ENCODE assay signal across 8 cellular contexts in genomic region chr12:55758575-55758974, GRCh38. TPM values are rescaled to one million over a fixed set of nuclear protein-coding genes. Genes with fewer than 3 reads are reported as not detected.
DNase-seq lines count a peak whose midpoint lies in the region; ATAC-seq, FAIRE-seq and TF ChIP-seq lines count a peak whose summit lies in the region.
"Not testable (repeated sequence)": the region's sequence is repeated elsewhere in the genome, so short reads cannot be mapped to it uniquely, and the experiment has no call there.
"Had no signal": no experiment of that assay in that cellular context is flagged by ENCODE, and none has a peak within 500 bp of the region (broad histone marks: within the 10 kb centered on the region; RNA-seq: fewer than 3 reads in every experiment).

No MANE protein-coding gene starts in this region.

- peaks cover 0 to 15% (median 7%) of the 10 kb centered on the region in 4 donors for H3K4me1 Mint-ChIP-seq in CD4-positive, CD25-positive, alpha-beta regulatory T cell
- H3K4me1 Mint-ChIP-seq in activated T-cell treated with anti-CD3 and anti-CD28 coated beads, Interleukin-2, amount 50 U/mL, for 24 hours (ENCODE audit: low read depth), result peaks cover 32% of the 10 kb centered on the region
- H3K4me1 Mint-ChIP-seq in activated T-helper 17 cell treated with anti-CD3 and anti-CD28 coated beads, Interleukin-2, amount 50 U/mL, for 72 hours, result peaks cover 20% of the 10 kb centered on the region
- H3K4me1 Mint-ChIP-seq in astrocyte (ENCODE audit: low read depth, unreplicated experiment), result peaks cover 16% of the 10 kb centered on the region
- peaks cover 16% of the 10 kb centered on the region for H3K4me1 Mint-ChIP-seq in stimulated activated effector memory CD8-positive, alpha-beta T cell treated with anti-CD3 and anti-CD28 coated beads, Interleukin-12 subunit alpha, Interleukin-12 subunit beta, amount 100 ng/mL, for 72 hours

- not testable (repeated sequence) for ATAC-seq in CD4-positive, CD25-positive, alpha-beta regulatory T cell (ENCODE audit: low read depth in 2 of 2); activated T-helper 17 cell treated with anti-CD3 and anti-CD28 coated beads, Interleukin-2, amount 50 U/mL, for 72 hours (replicated peaks); stimulated activated effector memory CD8-positive, alpha-beta T cell treated with anti-CD3 and anti-CD28 coated beads, Interleukin-12 subunit alpha, Interleukin-12 subunit beta, amount 100 ng/mL, for 72 hours

- H3K27ac Mint-ChIP-seq in CD4-positive, CD25-positive, alpha-beta regulatory T cell, result peak overlapping the region in 2 of 3 donors; percentile 0 to 4
- peak overlapping the region; percentile 70 for H3K27ac Mint-ChIP-seq in activated T-cell treated with anti-CD3 and anti-CD28 coated beads, Interleukin-2, amount 50 U/mL, for 24 hours
- peak overlapping the region; percentile 26 for H3K27ac Mint-ChIP-seq in activated T-helper 17 cell treated with anti-CD3 and anti-CD28 coated beads, Interleukin-2, amount 50 U/mL, for 72 hours
- H3K27ac Mint-ChIP-seq in astrocyte (ENCODE audit: unreplicated experiment), result peak overlapping the region; percentile 34
- H3K27ac Mint-ChIP-seq in stimulated activated effector memory CD8-positive, alpha-beta T cell treated with anti-CD3 and anti-CD28 coated beads, Interleukin-12 subunit alpha, Interleukin-12 subunit beta, amount 100 ng/mL, for 72 hours, result peak overlapping the region; percentile 82

- not testable (repeated sequence) for H3K4me1 ChIP-seq in CD4-positive, CD25-positive, alpha-beta regulatory T cell (ENCODE audit: control insufficient read depth, insufficient read depth, low read length, poor library complexity, severe bottlenecking); astrocyte (ENCODE audit: insufficient read depth, low read length)
- peaks cover 14% of the 10 kb centered on the region for H3K4me1 ChIP-seq in cardiac muscle cell (ENCODE audit: low read depth)

- H3K27me3 Mint-ChIP-seq in CD4-positive, CD25-positive, alpha-beta regulatory T cell; activated T-cell treated with anti-CD3 and anti-CD28 coated beads, Interleukin-2, amount 50 U/mL, for 24 hours; activated T-helper 17 cell treated with anti-CD3 and anti-CD28 coated beads, Interleukin-2, amount 50 U/mL, for 72 hours; astrocyte (ENCODE audit: low read depth, unreplicated experiment): not testable (repeated sequence)

- H3K9ac ChIP-seq in astrocyte (ENCODE audit: low read length), result not testable (repeated sequence)

- not testable (repeated sequence) for FAIRE-seq in astrocyte (lab: Jason Lieb, UNC)

- H2AFZ ChIP-seq in astrocyte (ENCODE audit: low read depth, low read length), result not testable (repeated sequence)

- not testable (repeated sequence) for TF ChIP-seq CTCF in VCaP (conservative IDR thresholded peaks at IDR 0.05); astrocyte (IDR thresholded peaks at IDR 0.05; ENCODE audit: insufficient read depth, low read depth, low read length); cardiac muscle cell (IDR thresholded peaks at IDR 0.05; ENCODE audit: low read depth, low read length)

- not testable (repeated sequence) for DNase-seq in CD4-positive, CD25-positive, alpha-beta regulatory T cell; activated T-cell treated with anti-CD3 and anti-CD28 coated beads, Interleukin-2, amount 50 U/mL, for 24 hours; astrocyte (ENCODE audit: low read depth); cardiac muscle cell (ENCODE audit: low read depth in 1 of 2, low spot score in 1 of 2); stimulated activated effector memory CD8-positive, alpha-beta T cell treated with anti-CD3 and anti-CD28 coated beads, Interleukin-12 subunit alpha, Interleukin-12 subunit beta, amount 100 ng/mL, for 72 hours (ENCODE audit: low spot score in 2 of 2)

- not testable (repeated sequence) for H3K27ac ChIP-seq in CD4-positive, CD25-positive, alpha-beta regulatory T cell (ENCODE audit: insufficient read depth, low read length, poor library complexity, severe bottlenecking); astrocyte (ENCODE audit: low read depth, low read length)
- H3K27ac ChIP-seq in VCaP, result peak overlapping the region; percentile 78
- peak overlapping the region; percentile 67 for H3K27ac ChIP-seq in cardiac muscle cell

- peaks cover 22% of the 10 kb centered on the region for H4K20me1 ChIP-seq in astrocyte (ENCODE audit: insufficient read depth, low read length)

- H3K36me3 ChIP-seq in CD4-positive, CD25-positive, alpha-beta regulatory T cell (ENCODE audit: control insufficient read depth, insufficient read depth, low read length), result peaks cover 66% of the 10 kb centered on the region
- peaks cover 47% of the 10 kb centered on the region for H3K36me3 ChIP-seq in astrocyte (ENCODE audit: insufficient read depth, low read length)
- peaks cover 42% of the 10 kb centered on the region for H3K36me3 ChIP-seq in cardiac muscle cell

- not testable (repeated sequence) for H3K79me2 ChIP-seq in astrocyte (ENCODE audit: insufficient read depth, low read length)

- not testable (repeated sequence) for H3K4me3 ChIP-seq in CD4-positive, CD25-positive, alpha-beta regulatory T cell (ENCODE audit: low read depth, low read length); astrocyte (ENCODE audit: insufficient read depth, low read depth, low read length); cardiac muscle cell

- H3K9me3 ChIP-seq in CD4-positive, CD25-positive, alpha-beta regulatory T cell (ENCODE audit: control insufficient read depth in 2 of 2, low read length in 2 of 2); astrocyte (ENCODE audit: insufficient read depth, low read depth, low read length); cardiac muscle cell (ENCODE audit: low read depth): not testable (repeated sequence)

- not testable (repeated sequence) for H3K4me3 Mint-ChIP-seq in CD4-positive, CD25-positive, alpha-beta regulatory T cell; activated T-cell treated with anti-CD3 and anti-CD28 coated beads, Interleukin-2, amount 50 U/mL, for 24 hours; activated T-helper 17 cell treated with anti-CD3 and anti-CD28 coated beads, Interleukin-2, amount 50 U/mL, for 72 hours; astrocyte (ENCODE audit: unreplicated experiment); stimulated activated effector memory CD8-positive, alpha-beta T cell treated with anti-CD3 and anti-CD28 coated beads, Interleukin-12 subunit alpha, Interleukin-12 subunit beta, amount 100 ng/mL, for 72 hours

- H3K9me3 Mint-ChIP-seq in CD4-positive, CD25-positive, alpha-beta regulatory T cell; activated T-cell treated with anti-CD3 and anti-CD28 coated beads, Interleukin-2, amount 50 U/mL, for 24 hours; activated T-helper 17 cell treated with anti-CD3 and anti-CD28 coated beads, Interleukin-2, amount 50 U/mL, for 72 hours; astrocyte (ENCODE audit: unreplicated experiment); stimulated activated effector memory CD8-positive, alpha-beta T cell treated with anti-CD3 and anti-CD28 coated beads, Interleukin-12 subunit alpha, Interleukin-12 subunit beta, amount 100 ng/mL, for 72 hours: not testable (repeated sequence)

- peaks cover 27% of the 10 kb centered on the region for H3K36me3 Mint-ChIP-seq in CD4-positive, CD25-positive, alpha-beta regulatory T cell
- H3K36me3 Mint-ChIP-seq in activated T-cell treated with anti-CD3 and anti-CD28 coated beads, Interleukin-2, amount 50 U/mL, for 24 hours (ENCODE audit: low read depth), result peaks cover 87% of the 10 kb centered on the region
- H3K36me3 Mint-ChIP-seq in activated T-helper 17 cell treated with anti-CD3 and anti-CD28 coated beads, Interleukin-2, amount 50 U/mL, for 72 hours (ENCODE audit: low read depth), result peaks cover 89% of the 10 kb centered on the region
- H3K36me3 Mint-ChIP-seq in astrocyte (ENCODE audit: low read depth, unreplicated experiment), result peaks cover 31% of the 10 kb centered on the region
- H3K36me3 Mint-ChIP-seq in stimulated activated effector memory CD8-positive, alpha-beta T cell treated with anti-CD3 and anti-CD28 coated beads, Interleukin-12 subunit alpha, Interleukin-12 subunit beta, amount 100 ng/mL, for 72 hours, result peaks cover 96% of the 10 kb centered on the region

- H3K27me3 ChIP-seq in CD4-positive, CD25-positive, alpha-beta regulatory T cell (ENCODE audit: control insufficient read depth, insufficient read depth, low read length); astrocyte (ENCODE audit: insufficient read depth, low read length); cardiac muscle cell: not testable (repeated sequence)

- not testable (repeated sequence) for H3K4me2 ChIP-seq in astrocyte (ENCODE audit: low read length)

RNA-seq across cellular contexts. Expression of gene GDF11, which starts 15.7 kb away (rescaled TPM):
- 7.4 TPM for total RNA-seq in CD4-positive, CD25-positive, alpha-beta regulatory T cell
- 1 to 10 TPM in 1 of 4 donors, under 1 TPM in 3; 0.56 to 1.2 (median 0.66) TPM for polyA plus RNA-seq in CD4-positive, CD25-positive, alpha-beta regulatory T cell
- 10 to 100 TPM in 1 of 2 donors, 1 to 10 TPM in 1; 7.4 to 14.1 TPM for total RNA-seq in activated T-helper 17 cell treated with anti-CD3 and anti-CD28 coated beads, Interleukin-2, amount 50 U/mL, for 72 hours
- total RNA-seq in astrocyte (25.3 and 28.9 TPM in 2 replicates), cardiac muscle cell (53.1 and 54.2 TPM in 2 replicates)
- polyA plus RNA-seq in cardiac muscle cell, result 13.5 and 14.1 TPM in 2 replicates

RNA-seq across cellular contexts. Expression of gene CD63, which starts 29.8 kb away (rescaled TPM):
- total RNA-seq in CD4-positive, CD25-positive, alpha-beta regulatory T cell, result 46.4 TPM
- 100 to 1,000 TPM; 145 to 205 (median 180) TPM for polyA plus RNA-seq in CD4-positive, CD25-positive, alpha-beta regulatory T cell
- total RNA-seq in activated T-helper 17 cell treated with anti-CD3 and anti-CD28 coated beads, Interleukin-2, amount 50 U/mL, for 72 hours, result 100 to 1,000 TPM; 211 to 237 TPM
- total RNA-seq in astrocyte, result 965 and 1,014 TPM in 2 replicates
- total RNA-seq in cardiac muscle cell, result 268 and 584 TPM in 2 replicates
- 694 and 1,103 TPM in 2 replicates for polyA plus RNA-seq in cardiac muscle cell

RNA-seq across cellular contexts. Expression of gene RDH5, which starts 38.4 kb away (rescaled TPM):
- 10.1 TPM for total RNA-seq in CD4-positive, CD25-positive, alpha-beta regulatory T cell
- polyA plus RNA-seq in CD4-positive, CD25-positive, alpha-beta regulatory T cell, result 1 to 10 TPM in 3 of 4 donors, under 1 TPM in 1; 0.94 to 1.6 (median 1.4) TPM
- total RNA-seq in activated T-helper 17 cell treated with anti-CD3 and anti-CD28 coated beads, Interleukin-2, amount 50 U/mL, for 72 hours, result 10 to 100 TPM; 13.0 to 13.5 TPM
- total RNA-seq in astrocyte (1.4 and 2.1 TPM in 2 replicates), cardiac muscle cell (10.1 and 11.2 TPM in 2 replicates)
- 6.6 and 12.6 TPM in 2 replicates for polyA plus RNA-seq in cardiac muscle cell

RNA-seq across cellular contexts. Expression of gene BLOC1S1, which starts 42.7 kb away (rescaled TPM):
- 60.1 TPM for total RNA-seq in CD4-positive, CD25-positive, alpha-beta regulatory T cell
- 100 to 1,000 TPM in 3 of 4 donors, 10 to 100 TPM in 1; 83.6 to 128 (median 112) TPM for polyA plus RNA-seq in CD4-positive, CD25-positive, alpha-beta regulatory T cell
- total RNA-seq in activated T-helper 17 cell treated with anti-CD3 and anti-CD28 coated beads, Interleukin-2, amount 50 U/mL, for 72 hours, result 100 to 1,000 TPM; 104 to 118 TPM
- total RNA-seq in astrocyte, result 49.2 and 51.0 TPM in 2 replicates
- 133 and 194 TPM in 2 replicates for total RNA-seq in cardiac muscle cell
- polyA plus RNA-seq in cardiac muscle cell, result 147 and 159 TPM in 2 replicates

RNA-seq across cellular contexts. Expression of gene ITGA7, which starts 50.9 kb away (rescaled TPM):
- 0.76 TPM for total RNA-seq in CD4-positive, CD25-positive, alpha-beta regulatory T cell
- polyA plus RNA-seq in CD4-positive, CD25-positive, alpha-beta regulatory T cell, result under 1 TPM in 1 of 4 donors, not detected in 3; 0.29 TPM
- total RNA-seq in activated T-helper 17 cell treated with anti-CD3 and anti-CD28 coated beads, Interleukin-2, amount 50 U/mL, for 72 hours, result 1 to 10 TPM; 3.2 to 8.7 TPM
- total RNA-seq in astrocyte (20.4 and 26.5 TPM in 2 replicates), cardiac muscle cell (93.9 and 101 TPM in 2 replicates)
- polyA plus RNA-seq in cardiac muscle cell, result 32.9 and 39.5 TPM in 2 replicates
- polyA plus RNA-seq: CD4-positive, alpha-beta memory T cell had no signal

Comparison
In these comparisons a context has a peak if more than half of its experiments do, and no peak if none do; other contexts are left out.
1. H3K27ac Mint-ChIP-seq: peak in every context shown above with its lines; median percentile 82 in stimulated activated effector memory CD8-positive, alpha-beta T cell treated with anti-CD3 and anti-CD28 coated beads, Interleukin-12 subunit alpha, Interleukin-12 subunit beta, amount 100 ng/mL, for 72 hours; 70 in activated T-cell treated with anti-CD3 and anti-CD28 coated beads, Interleukin-2, amount 50 U/mL, for 24 hours; 34 in astrocyte; 26 in activated T-helper 17 cell treated with anti-CD3 and anti-CD28 coated beads, Interleukin-2, amount 50 U/mL, for 72 hours; 2 in CD4-positive, CD25-positive, alpha-beta regulatory T cell.